1 cellular context compared by ENCODE assay signal in genomic region chr5:139678751-139679750, GRCh38.
TF ChIP-seq lines count a peak whose summit lies in the region.

No MANE protein-coding gene starts in this region.

TF ChIP-seq in HepG2, 621 proteins besides CTCF, POLR2A, EP300 and RAD21:
- TF ChIP-seq, protein P1, sequence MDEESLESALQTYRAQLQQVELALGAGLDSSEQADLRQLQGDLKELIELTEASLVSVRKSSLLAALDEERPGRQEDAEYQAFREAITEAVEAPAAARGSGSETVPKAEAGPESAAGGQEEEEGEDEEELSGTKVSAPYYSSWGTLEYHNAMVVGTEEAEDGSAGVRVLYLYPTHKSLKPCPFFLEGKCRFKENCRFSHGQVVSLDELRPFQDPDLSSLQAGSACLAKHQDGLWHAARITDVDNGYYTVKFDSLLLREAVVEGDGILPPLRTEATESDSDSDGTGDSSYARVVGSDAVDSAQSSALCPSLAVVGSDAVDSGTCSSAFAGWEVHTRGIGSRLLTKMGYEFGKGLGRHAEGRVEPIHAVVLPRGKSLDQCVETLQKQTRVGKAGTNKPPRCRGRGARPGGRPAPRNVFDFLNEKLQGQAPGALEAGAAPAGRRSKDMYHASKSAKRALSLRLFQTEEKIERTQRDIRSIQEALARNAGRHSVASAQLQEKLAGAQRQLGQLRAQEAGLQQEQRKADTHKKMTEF (CRISPR knock-in tag; IDR thresholded peaks at IDR 0.05), result no peak
- peak; percentile 43 for TF ChIP-seq AGO2 (optimal IDR thresholded peaks at IDR 0.05; ENCODE audit: low read depth, low read length)
- TF ChIP-seq SAP130 (CRISPR knock-in tag; IDR thresholded peaks at IDR 0.05; ENCODE audit: low read depth), result no peak
TF ChIP-seq in HepG2: peak in this region for 1.
